1 cellular context compared by ENCODE assay signal in the genomic region with DNA sequence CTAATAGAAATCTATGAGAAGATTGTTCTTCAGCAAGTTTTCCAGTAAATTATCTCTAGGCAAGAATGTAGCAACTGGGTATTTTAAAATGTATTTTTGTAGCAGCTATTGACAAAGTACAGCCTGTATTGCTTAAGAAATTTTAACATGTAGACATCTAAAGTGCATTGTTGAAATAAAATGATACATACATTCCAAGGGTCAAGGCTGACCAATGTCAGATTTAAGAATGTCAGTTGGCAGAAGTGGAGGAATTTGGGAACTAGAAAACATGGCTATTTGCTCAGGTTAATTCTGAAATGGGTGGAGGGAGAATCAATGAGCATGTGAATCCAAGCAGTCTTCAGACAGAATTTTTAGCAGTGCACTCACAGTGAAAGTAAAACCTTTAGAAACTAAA.
TF ChIP-seq lines count a peak whose summit lies in the region.

No MANE protein-coding gene starts in this region.

TF ChIP-seq in SK-N-SH treated with all-trans-retinoic acid at 6 μM for 48 hours, 23 proteins besides CTCF, POLR2A, EP300 and RAD21 (continued from another document):
- TF ChIP-seq, protein P1, sequence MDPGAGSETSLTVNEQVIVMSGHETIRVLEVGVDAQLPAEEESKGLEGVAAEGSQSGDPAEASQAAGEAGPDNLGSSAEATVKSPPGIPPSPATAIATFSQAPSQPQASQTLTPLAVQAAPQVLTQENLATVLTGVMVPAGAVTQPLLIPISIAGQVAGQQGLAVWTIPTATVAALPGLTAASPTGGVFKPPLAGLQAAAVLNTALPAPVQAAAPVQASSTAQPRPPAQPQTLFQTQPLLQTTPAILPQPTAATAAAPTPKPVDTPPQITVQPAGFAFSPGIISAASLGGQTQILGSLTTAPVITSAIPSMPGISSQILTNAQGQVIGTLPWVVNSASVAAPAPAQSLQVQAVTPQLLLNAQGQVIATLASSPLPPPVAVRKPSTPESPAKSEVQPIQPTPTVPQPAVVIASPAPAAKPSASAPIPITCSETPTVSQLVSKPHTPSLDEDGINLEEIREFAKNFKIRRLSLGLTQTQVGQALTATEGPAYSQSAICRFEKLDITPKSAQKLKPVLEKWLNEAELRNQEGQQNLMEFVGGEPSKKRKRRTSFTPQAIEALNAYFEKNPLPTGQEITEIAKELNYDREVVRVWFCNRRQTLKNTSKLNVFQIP (CRISPR knock-in tag; IDR thresholded peaks at IDR 0.05; ENCODE audit: borderline replicate concordance, low read depth), result no peak
- TF ChIP-seq GLIS3 (CRISPR knock-in tag; IDR thresholded peaks at IDR 0.05), result no peak
- TF ChIP-seq, protein P2, sequence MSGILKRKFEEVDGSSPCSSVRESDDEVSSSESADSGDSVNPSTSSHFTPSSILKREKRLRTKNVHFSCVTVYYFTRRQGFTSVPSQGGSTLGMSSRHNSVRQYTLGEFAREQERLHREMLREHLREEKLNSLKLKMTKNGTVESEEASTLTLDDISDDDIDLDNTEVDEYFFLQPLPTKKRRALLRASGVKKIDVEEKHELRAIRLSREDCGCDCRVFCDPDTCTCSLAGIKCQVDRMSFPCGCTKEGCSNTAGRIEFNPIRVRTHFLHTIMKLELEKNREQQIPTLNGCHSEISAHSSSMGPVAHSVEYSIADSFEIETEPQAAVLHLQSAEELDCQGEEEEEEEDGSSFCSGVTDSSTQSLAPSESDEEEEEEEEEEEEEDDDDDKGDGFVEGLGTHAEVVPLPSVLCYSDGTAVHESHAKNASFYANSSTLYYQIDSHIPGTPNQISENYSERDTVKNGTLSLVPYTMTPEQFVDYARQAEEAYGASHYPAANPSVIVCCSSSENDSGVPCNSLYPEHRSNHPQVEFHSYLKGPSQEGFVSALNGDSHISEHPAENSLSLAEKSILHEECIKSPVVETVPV (CRISPR knock-in tag; IDR thresholded peaks at IDR 0.05), result no peak
- TF ChIP-seq ESRRG (CRISPR knock-in tag; IDR thresholded peaks at IDR 0.05), result no peak
